Comparison of ENCODE assay signal across 8 cellular contexts in genomic region chr12:56448860-56449621, GRCh38. TPM values are rescaled to one million over a fixed set of nuclear protein-coding genes. Genes with fewer than 3 reads are reported as not detected.
A peak's percentile ranks its signal among the peaks of the same experiment; 100 is the strongest.
DNase-seq lines count a peak whose midpoint lies in the region; TF ChIP-seq lines count a peak whose summit lies in the region.

A gene with protein sequence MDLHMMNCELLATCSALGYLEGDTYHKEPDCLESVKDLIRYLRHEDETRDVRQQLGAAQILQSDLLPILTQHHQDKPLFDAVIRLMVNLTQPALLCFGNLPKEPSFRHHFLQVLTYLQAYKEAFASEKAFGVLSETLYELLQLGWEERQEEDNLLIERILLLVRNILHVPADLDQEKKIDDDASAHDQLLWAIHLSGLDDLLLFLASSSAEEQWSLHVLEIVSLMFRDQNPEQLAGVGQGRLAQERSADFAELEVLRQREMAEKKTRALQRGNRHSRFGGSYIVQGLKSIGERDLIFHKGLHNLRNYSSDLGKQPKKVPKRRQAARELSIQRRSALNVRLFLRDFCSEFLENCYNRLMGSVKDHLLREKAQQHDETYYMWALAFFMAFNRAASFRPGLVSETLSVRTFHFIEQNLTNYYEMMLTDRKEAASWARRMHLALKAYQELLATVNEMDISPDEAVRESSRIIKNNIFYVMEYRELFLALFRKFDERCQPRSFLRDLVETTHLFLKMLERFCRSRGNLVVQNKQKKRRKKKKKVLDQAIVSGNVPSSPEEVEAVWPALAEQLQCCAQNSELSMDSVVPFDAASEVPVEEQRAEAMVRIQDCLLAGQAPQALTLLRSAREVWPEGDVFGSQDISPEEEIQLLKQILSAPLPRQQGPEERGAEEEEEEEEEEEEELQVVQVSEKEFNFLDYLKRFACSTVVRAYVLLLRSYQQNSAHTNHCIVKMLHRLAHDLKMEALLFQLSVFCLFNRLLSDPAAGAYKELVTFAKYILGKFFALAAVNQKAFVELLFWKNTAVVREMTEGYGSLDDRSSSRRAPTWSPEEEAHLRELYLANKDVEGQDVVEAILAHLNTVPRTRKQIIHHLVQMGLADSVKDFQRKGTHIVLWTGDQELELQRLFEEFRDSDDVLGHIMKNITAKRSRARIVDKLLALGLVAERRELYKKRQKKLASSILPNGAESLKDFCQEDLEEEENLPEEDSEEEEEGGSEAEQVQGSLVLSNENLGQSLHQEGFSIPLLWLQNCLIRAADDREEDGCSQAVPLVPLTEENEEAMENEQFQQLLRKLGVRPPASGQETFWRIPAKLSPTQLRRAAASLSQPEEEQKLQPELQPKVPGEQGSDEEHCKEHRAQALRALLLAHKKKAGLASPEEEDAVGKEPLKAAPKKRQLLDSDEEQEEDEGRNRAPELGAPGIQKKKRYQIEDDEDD (minus strand): TSS chr12:56449426. CDS start chr12:56434170, 15,256 bp downstream.

- CTCF ChIA-PET in HEK293T (lab: Yijun Ruan, JAX) = interaction anchor here (0.9 to 1.0 kb wide), 2 partner anchors 11 to 15 kb away, joined by 3 read pairs; no protein-coding TSS in a partner anchor
- CTCF ChIA-PET in SK-N-SH (lab: Yijun Ruan, JAX) = interaction anchor here (0.6 to 3.3 kb wide), 6 partner anchors 10 to 597 kb away, joined by 3 to 32 read pairs (median 4); partner anchors contain the start of genes CNPY2 and SMARCC2

- no peak for TF ChIP-seq RAD21 in SK-N-SH (IDR thresholded peaks at IDR 0.05; ENCODE audit: low read length)

- H3K9me3 ChIP-seq in SK-N-SH = no peaks in the 10 kb centered on the region

- H3K4me3 ChIP-seq in SK-N-SH (ENCODE audit: low read depth in 2 of 2, low read length in 1 of 2) = peak within 1 kb of the TSS; percentile 68 to 75

- no peaks in the 10 kb centered on the region for H3K27me3 ChIP-seq in SK-N-SH (ENCODE audit: insufficient read depth)

- H3K36me3 ChIP-seq in SK-N-SH (replicated peaks in 1 of 2; ENCODE audit: control insufficient read depth in 1 of 2, insufficient read depth in 2 of 2, low read length in 1 of 2) = no peaks in the 10 kb centered on the region

- peak within 1 kb of the TSS; percentile 89 for H2AFZ ChIP-seq in SK-N-SH (ENCODE audit: low read depth)

- peaks cover 26% of the 10 kb centered on the region; the same call in 1 of the 2 replicates for H3K79me2 ChIP-seq in SK-N-SH (ENCODE audit: insufficient read depth)

- H3K4me2 ChIP-seq in SK-N-SH = peak within 1 kb of the TSS; percentile 91

- H3K4me1 ChIP-seq in SK-N-SH (ENCODE audit: control insufficient read depth in 1 of 2, insufficient read depth in 2 of 2, low read depth in 1 of 2, low read length in 1 of 2) = peaks cover 3 to 8% of the 10 kb centered on the region in 2 experiments; a peak in 3 of 4 replicates

- peaks cover 7% of the 10 kb centered on the region for H3F3A ChIP-seq in SK-N-SH (replicated peaks; ENCODE audit: insufficient read depth)

- WGBS in SK-N-SH (ENCODE audit: low lambda C conversion rate) = under 1% methylated on average over 49 of the region's 58 CpGs

- POLR2A ChIA-PET in HEK293T (lab: Yijun Ruan, JAX) (interaction anchor here (0.7 to 5.1 kb wide), 33 partner anchors 8 to 693 kb away, joined by 3 to 68 read pairs (median 5); partner anchors contain the start of genes CNPY2, ESYT1, PA2G4 and PAN2), SK-N-SH (lab: Yijun Ruan, JAX) (interaction anchor here (0.6 to 1.6 kb wide), 12 partner anchors 9 to 260 kb away, joined by 3 to 9 read pairs (median 3); partner anchors contain the start of genes CNPY2, GLS2, PAN2 and SMARCC2)

- DNase-seq in GM03348 (ENCODE audit: low spot score) (peak; percentile 98), HEK293T (ENCODE audit: extremely low spot score) (peak; percentile 92), NAMALWA (ENCODE audit: low spot score) (peak; percentile 95), SK-N-SH (peak; percentile 95), globus pallidus (ENCODE audit: low spot score) (peak; percentile 93), nucleus accumbens (lab: John Stamatoyannopoulos, UW) (peak in 55 of 56 donors; percentile 16 to 100 (median 91))
- peak; percentile 85 for DNase-seq in activated naive CD4-positive, alpha-beta T cell treated with anti-CD3 and anti-CD28 coated beads, Interleukin-2, amount 50 U/mL, for 16 hours

- TF ChIP-seq CTCF in SK-N-SH (IDR thresholded peaks at IDR 0.05) = no peak

- no peaks in the 10 kb centered on the region for H4K20me1 ChIP-seq in SK-N-SH (ENCODE audit: insufficient read depth)

- TF ChIP-seq EP300 in SK-N-SH (IDR thresholded peaks at IDR 0.05; ENCODE audit: borderline replicate concordance in 1 of 2, low read depth in 1 of 2, low read length in 1 of 2) = no peak

- peak within 1 kb of the TSS; percentile 72 to 91 for H3K27ac ChIP-seq in SK-N-SH (ENCODE audit: low read depth in 2 of 2, low read length in 1 of 2)
- peak within 1 kb of the TSS; percentile 86 for H3K27ac ChIP-seq in temporal lobe (ENCODE audit: low read depth, low read length)

- H3K9me2 ChIP-seq in SK-N-SH = no peaks in the 10 kb centered on the region

- H3K9ac ChIP-seq in SK-N-SH = peak within 1 kb of the TSS; percentile 90

TF ChIP-seq in HEK293T, 16 proteins besides CTCF, POLR2A, EP300 and RAD21:
- TF ChIP-seq CTBP1 (IDR thresholded peaks at IDR 0.05; ENCODE audit: borderline replicate concordance) = no peak
- peak; percentile 98 for TF ChIP-seq L3MBTL2 (conservative IDR thresholded peaks at IDR 0.05)
- TF ChIP-seq, protein P1, sequence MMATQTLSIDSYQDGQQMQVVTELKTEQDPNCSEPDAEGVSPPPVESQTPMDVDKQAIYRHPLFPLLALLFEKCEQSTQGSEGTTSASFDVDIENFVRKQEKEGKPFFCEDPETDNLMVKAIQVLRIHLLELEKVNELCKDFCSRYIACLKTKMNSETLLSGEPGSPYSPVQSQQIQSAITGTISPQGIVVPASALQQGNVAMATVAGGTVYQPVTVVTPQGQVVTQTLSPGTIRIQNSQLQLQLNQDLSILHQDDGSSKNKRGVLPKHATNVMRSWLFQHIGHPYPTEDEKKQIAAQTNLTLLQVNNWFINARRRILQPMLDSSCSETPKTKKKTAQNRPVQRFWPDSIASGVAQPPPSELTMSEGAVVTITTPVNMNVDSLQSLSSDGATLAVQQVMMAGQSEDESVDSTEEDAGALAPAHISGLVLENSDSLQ (IDR thresholded peaks at IDR 0.05) = no peak
TF ChIP-seq in HEK293T: peak in this region for 1.

TF ChIP-seq in SK-N-SH, 30 proteins besides CTCF, POLR2A, EP300 and RAD21:
- TF ChIP-seq, protein P2, sequence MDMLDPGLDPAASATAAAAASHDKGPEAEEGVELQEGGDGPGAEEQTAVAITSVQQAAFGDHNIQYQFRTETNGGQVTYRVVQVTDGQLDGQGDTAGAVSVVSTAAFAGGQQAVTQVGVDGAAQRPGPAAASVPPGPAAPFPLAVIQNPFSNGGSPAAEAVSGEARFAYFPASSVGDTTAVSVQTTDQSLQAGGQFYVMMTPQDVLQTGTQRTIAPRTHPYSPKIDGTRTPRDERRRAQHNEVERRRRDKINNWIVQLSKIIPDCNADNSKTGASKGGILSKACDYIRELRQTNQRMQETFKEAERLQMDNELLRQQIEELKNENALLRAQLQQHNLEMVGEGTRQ (IDR thresholded peaks at IDR 0.05; ENCODE audit: borderline replicate concordance, low read depth, low read length) = peak; percentile 65
- TF ChIP-seq MAX (IDR thresholded peaks at IDR 0.05; ENCODE audit: low read depth) (peak; percentile 86), SIN3A (IDR thresholded peaks at IDR 0.05; ENCODE audit: borderline replicate concordance, low read depth, low read length) (peak; percentile 51; the same call in 1 of the 2 replicates), GATA2 (CRISPR knock-in tag; IDR thresholded peaks at IDR 0.05) (no peak), NRF1 (IDR thresholded peaks at IDR 0.05; ENCODE audit: low read depth, low read length) (peak; percentile 71), MXI1 (IDR thresholded peaks at IDR 0.05; ENCODE audit: low read depth, low read length) (peak; percentile 90), RFX5 (IDR thresholded peaks at IDR 0.05; ENCODE audit: low read length) (no peak), SMC3 (IDR thresholded peaks at IDR 0.05; ENCODE audit: low read depth, low read length) (no peak), CHD2 (IDR thresholded peaks at IDR 0.05; ENCODE audit: low read length, partially characterized antibody) (peak; percentile 22), POLR2AphosphoS5 (IDR thresholded peaks at IDR 0.05; ENCODE audit: low read depth, low read length) (peak; percentile 91), GABPA (IDR thresholded peaks at IDR 0.05; ENCODE audit: low read depth) (0 out of 2 replicates have a peak, but pooled peaks have one; percentile 6), TAF1 (IDR thresholded peaks at IDR 0.05; ENCODE audit: borderline replicate concordance, low read depth, low read length) (peak; percentile 56), ELF1 (IDR thresholded peaks at IDR 0.05) (peak; percentile 67)
- TF ChIP-seq, protein P3, sequence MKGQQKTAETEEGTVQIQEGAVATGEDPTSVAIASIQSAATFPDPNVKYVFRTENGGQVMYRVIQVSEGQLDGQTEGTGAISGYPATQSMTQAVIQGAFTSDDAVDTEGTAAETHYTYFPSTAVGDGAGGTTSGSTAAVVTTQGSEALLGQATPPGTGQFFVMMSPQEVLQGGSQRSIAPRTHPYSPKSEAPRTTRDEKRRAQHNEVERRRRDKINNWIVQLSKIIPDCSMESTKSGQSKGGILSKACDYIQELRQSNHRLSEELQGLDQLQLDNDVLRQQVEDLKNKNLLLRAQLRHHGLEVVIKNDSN (IDR thresholded peaks at IDR 0.05; ENCODE audit: borderline replicate concordance, low read depth) = peak; percentile 94
- TF ChIP-seq, protein P4, sequence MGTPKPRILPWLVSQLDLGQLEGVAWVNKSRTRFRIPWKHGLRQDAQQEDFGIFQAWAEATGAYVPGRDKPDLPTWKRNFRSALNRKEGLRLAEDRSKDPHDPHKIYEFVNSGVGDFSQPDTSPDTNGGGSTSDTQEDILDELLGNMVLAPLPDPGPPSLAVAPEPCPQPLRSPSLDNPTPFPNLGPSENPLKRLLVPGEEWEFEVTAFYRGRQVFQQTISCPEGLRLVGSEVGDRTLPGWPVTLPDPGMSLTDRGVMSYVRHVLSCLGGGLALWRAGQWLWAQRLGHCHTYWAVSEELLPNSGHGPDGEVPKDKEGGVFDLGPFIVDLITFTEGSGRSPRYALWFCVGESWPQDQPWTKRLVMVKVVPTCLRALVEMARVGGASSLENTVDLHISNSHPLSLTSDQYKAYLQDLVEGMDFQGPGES (IDR thresholded peaks at IDR 0.05; ENCODE audit: low read depth, low read length) = no peak

RNA-seq across cellular contexts. Expression of the gene that starts here (rescaled TPM):
- polyA plus RNA-seq in SK-N-SH (2012; rRNA removed) = 5.1 and 5.4 TPM in 2 replicates
- polyA plus RNA-seq in SK-N-SH (2012; cell fraction: cytosol; rRNA removed) = 5.0 and 5.7 TPM in 2 replicates
- 16.0 and 16.5 TPM in 2 replicates for polyA plus RNA-seq in SK-N-SH (2012; cell fraction: nucleus; rRNA removed)
- 4.2 TPM for total RNA-seq in temporal lobe

Comparison
In these comparisons a context has a peak if more than half of its experiments do, and no peak if none do; other contexts are left out.
1. Peak in every context shown above with its lines: DNase-seq, H3K4me3 ChIP-seq and H3K27ac ChIP-seq.